Comparison of ENCODE assay signal across 33 cellular contexts in genomic region chr6:10873374-10873773, GRCh38. TPM values are rescaled to one million over a fixed set of nuclear protein-coding genes. Genes with fewer than 3 reads are reported as not detected.
"Had no signal": no experiment of that assay in that cellular context is flagged by ENCODE, and none has a peak within 500 bp of the region (broad histone marks: within the 10 kb centered on the region; RNA-seq: fewer than 3 reads in every experiment).

No MANE protein-coding gene starts in this region.

- DNase-seq: activated B cell treated with CpG ODN at 0.5 μM for 24 hours; activated CD8-positive, alpha-beta memory T cell treated with anti-CD3 and anti-CD28 coated beads, Interleukin-2, amount 10 ng/mL, durations not matched to agents 7 days and 5 days; activated CD8-positive, alpha-beta T cell treated with anti-CD3 and anti-CD28 coated beads, Interleukin-2, amount 10 ng/mL, durations not matched to agents 7 days and 5 days; activated naive CD4-positive, alpha-beta T cell; activated T-cell treated with anti-CD3 and anti-CD28 coated beads, Interleukin-2, amount 50 U/mL, for 48 hours; anterior cingulate cortex; dorsolateral prefrontal cortex; effector memory CD4-positive, alpha-beta T cell; erythroblast; islet precursor cell; left colon; midbrain; naive thymus-derived CD4-positive, alpha-beta T cell; pancreas; psoas muscle; stimulated activated CD4-positive, alpha-beta T cell treated with anti-CD3 and anti-CD28 coated beads, Interleukin-1b, Interleukin-23, amount 100 ng/mL, for 48 hours; stimulated activated CD4-positive, alpha-beta T cell treated with anti-CD3 and anti-CD28 coated beads, Interleukin-4, amount 100 ng/mL, for 4 hours; stimulated activated CD8-positive, alpha-beta memory T cell treated with anti-CD3 and anti-CD28 coated beads, Interleukin-4, amount 100 ng/mL, for 48 hours; stimulated activated naive CD8-positive, alpha-beta T cell treated with anti-CD3 and anti-CD28 coated beads, Interleukin-15, amount 100 ng/mL, for 72 hours; substantia nigra; T-helper 2 cell; upper lobe of right lung had no signal

- H3K36me3 ChIP-seq: cardiac muscle cell, gastroesophageal sphincter, pancreas, right atrium auricular region, upper lobe of right lung had no signal

- H3K27me3 ChIP-seq: gastroesophageal sphincter, pancreas, right atrium auricular region had no signal

- H3K9me3 ChIP-seq: gastroesophageal sphincter, pancreas, psoas muscle, right atrium auricular region, upper lobe of right lung had no signal

- H3K27ac ChIP-seq: cardiac muscle cell, coronary artery, dorsolateral prefrontal cortex, gastroesophageal sphincter, hepatocyte, pancreas, psoas muscle, right atrium auricular region, upper lobe of right lung had no signal

- ATAC-seq: activated CD8-positive, alpha-beta memory T cell treated with anti-CD3 and anti-CD28 coated beads, Interleukin-2, amount 10 ng/mL, durations not matched to agents 7 days and 5 days; activated CD8-positive, alpha-beta T cell treated with anti-CD3 and anti-CD28 coated beads, Interleukin-2, amount 10 ng/mL, durations not matched to agents 7 days and 5 days; activated naive CD4-positive, alpha-beta T cell treated with anti-CD3 and anti-CD28 coated beads, Interleukin-2, amount 50 U/mL, for 72 hours; gastroesophageal sphincter; left colon; naive thymus-derived CD4-positive, alpha-beta T cell; psoas muscle; stimulated activated naive CD8-positive, alpha-beta T cell treated with anti-CD3 and anti-CD28 coated beads, Interleukin-15, amount 100 ng/mL, for 72 hours; upper lobe of right lung had no signal

- H2AFZ ChIP-seq: hepatocyte had no signal

- H3K4me2 ChIP-seq: hepatocyte, smooth muscle cell had no signal

- H3K4me3 ChIP-seq: cardiac muscle cell, coronary artery, dorsolateral prefrontal cortex, gastroesophageal sphincter, hepatocyte, pancreas, psoas muscle, right atrium auricular region, smooth muscle cell, upper lobe of right lung had no signal

- FAIRE-seq: pancreas had no signal

- H3K4me1 ChIP-seq: gastroesophageal sphincter, psoas muscle, right atrium auricular region, upper lobe of right lung had no signal

- H3K79me2 ChIP-seq: hepatocyte had no signal

RNA-seq across cellular contexts. Expression of gene GCM2, which starts 8.5 kb away (rescaled TPM):
- total RNA-seq: activated B cell treated with CpG ODN at 0.5 μM for 24 hours; activated CD8-positive, alpha-beta memory T cell treated with anti-CD3 and anti-CD28 coated beads, Interleukin-2, amount 10 ng/mL, durations not matched to agents 7 days and 5 days; activated CD8-positive, alpha-beta T cell treated with anti-CD3 and anti-CD28 coated beads, Interleukin-2, amount 10 ng/mL, durations not matched to agents 7 days and 5 days; activated naive CD4-positive, alpha-beta T cell treated with anti-CD3 and anti-CD28 coated beads, Interleukin-2, amount 50 U/mL, for 72 hours; activated T-helper 2 cell treated with anti-CD3 and anti-CD28 coated beads, Interferon-gamma antibody, Interleukin-2, Interleukin-4, amounts not matched to agents 10 μg/mL and 5 μg/mL and 100 μg/mL, durations not matched to agents 14 hours and 24 hours and 36 hours; cardiac muscle cell; cerebellum; dorsolateral prefrontal cortex; gastroesophageal sphincter; hepatocyte; left colon; liver; naive thymus-derived CD4-positive, alpha-beta T cell; pancreas; psoas muscle; right atrium auricular region; smooth muscle cell; upper lobe of right lung had no signal
- polyA plus RNA-seq: cardiac muscle cell; liver; naive thymus-derived CD4-positive, alpha-beta T cell; neural cell; pancreas; psoas muscle had no signal

RNA-seq across cellular contexts. Expression of gene SYCP2L, which starts 13.5 kb away (rescaled TPM):
- polyA plus RNA-seq: liver; naive thymus-derived CD4-positive, alpha-beta T cell had no signal

RNA-seq across cellular contexts. Expression of gene MAK, which starts 35.0 kb away (rescaled TPM):
- total RNA-seq: activated B cell treated with CpG ODN at 0.5 μM for 24 hours, hepatocyte, smooth muscle cell had no signal
- polyA plus RNA-seq: neural cell had no signal
